8 cellular contexts compared by ENCODE assay signal in the genomic region with DNA sequence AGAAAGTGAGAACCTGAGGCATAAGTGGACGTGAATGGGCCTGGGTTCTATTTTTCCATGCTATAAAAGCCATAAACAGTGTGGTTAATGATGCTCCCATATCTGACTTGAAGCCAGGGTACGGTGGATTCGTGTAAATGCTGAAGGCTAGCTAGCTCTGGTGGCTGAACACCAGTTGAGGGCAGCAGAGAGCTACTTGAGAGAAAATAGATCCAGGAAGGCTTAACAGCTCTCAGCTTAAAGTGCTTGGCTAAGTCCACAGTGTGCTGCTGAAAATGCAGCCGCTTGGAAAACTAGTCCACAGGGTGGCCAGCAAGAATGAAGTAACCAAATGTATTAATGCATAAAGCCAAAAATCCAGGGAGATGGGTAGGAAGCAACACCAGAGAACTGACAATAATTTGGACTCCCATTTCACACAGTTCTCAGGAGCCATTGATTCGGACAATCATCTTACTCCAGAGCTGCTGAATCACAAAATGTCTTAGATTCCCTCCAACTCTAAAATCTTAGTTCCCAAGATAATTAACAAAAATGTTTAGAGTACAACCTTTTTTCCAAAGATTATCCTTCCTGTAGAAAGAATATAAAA. TPM values are rescaled to one million over a fixed set of nuclear protein-coding genes. Genes with fewer than 3 reads are reported as not detected.
A peak's percentile ranks its signal among the peaks of the same experiment; 100 is the strongest.
DNase-seq lines count a peak whose midpoint lies in the region; ATAC-seq and TF ChIP-seq lines count a peak whose summit lies in the region.

No MANE protein-coding gene starts in this region.

- no peak overlapping the region for H4K91ac ChIP-seq in IMR-90 (ENCODE audit: insufficient read depth, low read depth, low read length)

- no peak overlapping the region for H2BK20ac ChIP-seq in IMR-90 (ENCODE audit: low read depth, low read length)

- H3K4me3 Mint-ChIP-seq in T-helper 17 cell: no peak overlapping the region

- H3K23ac ChIP-seq in IMR-90 (ENCODE audit: low read depth, low read length): no peak overlapping the region

- no peak overlapping the region for H4K8ac ChIP-seq in IMR-90 (ENCODE audit: low read depth in 2 of 2, low read length in 2 of 2)

- H2BK120ac ChIP-seq in IMR-90 (ENCODE audit: low read depth, low read length): no peak overlapping the region

- TF ChIP-seq CTCF in IMR-90 (conservative IDR thresholded peaks at IDR 0.05; ENCODE audit: low read depth, low read length) (peak; percentile 63), Peyer's patch (IDR thresholded peaks at IDR 0.05) (peak in 4 of 6 experiments; percentile 12 to 44 (median 40)), esophagus muscularis mucosa (IDR thresholded peaks at IDR 0.05) (peak; percentile 39 to 59 (median 45)), retinal pigment epithelial cell (conservative IDR thresholded peaks at IDR 0.05; ENCODE audit: low read depth, low read length) (peak; percentile 87)

- in situ Hi-C loops in IMR-90 (cut with MboI; ENCODE audit: low sequenced_read_pairs): loop anchor here (10.0 to 25.0 kb wide), 2 partner anchors 1261 to 1463 kb away; no protein-coding TSS in a partner anchor

- no peak overlapping the region for H2BK5ac ChIP-seq in IMR-90 (ENCODE audit: low read depth, low read length, poor library complexity, severe bottlenecking)

- no peaks in the 10 kb centered on the region for H4K20me1 ChIP-seq in IMR-90 (ENCODE audit: insufficient read depth, low read length)

- 23% methylated on average over 4 of the region's 5 CpGs; no CpG with 5 or more reads in 1 of the 2 experiments for WGBS in IMR-90 (ENCODE audit: extremely low coverage in 2 of 2, insufficient read length in 1 of 2), 2 experiments
- WGBS in esophagus muscularis mucosa: 35% methylated on average over 5 of the region's 5 CpGs

- no peaks in the 10 kb centered on the region for H3K4me1 ChIP-seq in IMR-90 (ENCODE audit: control insufficient read depth, insufficient read depth, low read length)
- H3K4me1 ChIP-seq in Peyer's patch: no peaks in the 10 kb centered on the region
- peaks cover 0 to 11% (median 5%) of the 10 kb centered on the region in 4 donors for H3K4me1 ChIP-seq in esophagus muscularis mucosa

- no peak overlapping the region for H2AFZ ChIP-seq in IMR-90 (replicated peaks; ENCODE audit: low read length, poor library complexity)

- intact Hi-C loops in IMR-90 (cut with micrococcal nuclease): loop anchor here (5.0 to 10.0 kb wide), 2 partner anchors 266 to 1173 kb away; a partner anchor contains a TSS
- intact Hi-C loops in esophagus muscularis mucosa (cut with DNase I): loop anchor here (5.0 to 10.0 kb wide), 2 partner anchors 473 to 786 kb away; no protein-coding TSS in a partner anchor

- H3K27me3 ChIP-seq in IMR-90 (ENCODE audit: control insufficient read depth, insufficient read depth, low read length) (peaks cover 21% of the 10 kb centered on the region), Peyer's patch (peaks cover 0 to 6% of the 10 kb centered on the region in 2 donors), esophagus muscularis mucosa (peaks cover 0 to 45% (median 0%) of the 10 kb centered on the region in 4 donors)

- peak; percentile 74 for ATAC-seq in GM19452 (IDR thresholded peaks at IDR 0.05; ENCODE audit: unreplicated experiment)
- ATAC-seq in IMR-90 (ENCODE audit: low read depth): peak; percentile 85
- no peak for ATAC-seq in T-helper 17 cell

- H3K4me3 ChIP-seq in IMR-90 (ENCODE audit: insufficient read depth, low read depth, low read length): no peak overlapping the region
- H3K4me3 ChIP-seq in Peyer's patch: no peak overlapping the region
- H3K4me3 ChIP-seq in esophagus muscularis mucosa: no peak overlapping the region
- no peak overlapping the region for H3K4me3 ChIP-seq in retinal pigment epithelial cell (ENCODE audit: low read length)

- BruUV-seq in IMR-90 (replicated peaks; lab: Mats Ljungman, UMichigan): no TSS peak

- H3K14ac ChIP-seq in IMR-90 (replicated peaks; ENCODE audit: low read depth, low read length): no peak overlapping the region

- H2AK9ac ChIP-seq in IMR-90 (replicated peaks; ENCODE audit: low read depth, low read length, poor library complexity): no peak overlapping the region

- no peak overlapping the region for H3K18ac ChIP-seq in IMR-90 (ENCODE audit: low read depth, low read length)

- peaks cover 21% of the 10 kb centered on the region for H3K27me3 Mint-ChIP-seq in T-helper 17 cell

- dilution Hi-C loops in IMR-90 (cut with HindIII; ENCODE audit: low sequenced_read_pairs, unreplicated experiment): loop anchor here (10.0 kb wide), 1 partner anchor 783 kb away; no protein-coding TSS in a partner anchor

- H3K9me3 ChIP-seq in IMR-90 (ENCODE audit: control insufficient read depth, insufficient read depth, low read length) (no peaks in the 10 kb centered on the region), Peyer's patch (no peaks in the 10 kb centered on the region), esophagus muscularis mucosa (peaks cover 0 to 7% (median 3%) of the 10 kb centered on the region in 4 donors), T-helper 17 cell (ENCODE audit: control insufficient read depth, low read length, poor library complexity, severe bottlenecking) (no peaks in the 10 kb centered on the region)

- no peak overlapping the region for H3K56ac ChIP-seq in IMR-90 (ENCODE audit: extremely low read depth, insufficient read depth, low read length)

- no peak for TF ChIP-seq EP300 in esophagus muscularis mucosa (IDR thresholded peaks at IDR 0.05)

- no peaks in the 10 kb centered on the region for H3K9me1 ChIP-seq in IMR-90 (ENCODE audit: insufficient read depth, low read length)

- H3K27ac ChIP-seq in IMR-90 (ENCODE audit: insufficient read depth, low read length) (no peak overlapping the region), Peyer's patch (no peak overlapping the region), esophagus muscularis mucosa (replicated peaks in 1 of 4) (no peak overlapping the region)

- H3K27ac Mint-ChIP-seq in T-helper 17 cell: no peak overlapping the region

- H3K4me2 ChIP-seq in IMR-90 (ENCODE audit: low read depth, low read length): no peak overlapping the region

- no peak overlapping the region for H4K5ac ChIP-seq in IMR-90 (ENCODE audit: low read depth, low read length)

- DNase-seq in DMS79 treated with DMSO at 0.1 percent for 48 hours (lab: John Stamatoyannopoulos, UW) (peak; percentile 65), IMR-90 (peak; percentile 49), Peyer's patch (no peak), esophagus muscularis mucosa (ENCODE audit: extremely low spot score) (no peak), retinal pigment epithelial cell (ENCODE audit: low read depth) (peak; percentile 23), T-helper 17 cell (no peak), T-helper 9 cell (no peak)

- peaks cover 3% of the 10 kb centered on the region for H3K36me3 Mint-ChIP-seq in T-helper 17 cell (ENCODE audit: low read depth)

- TF ChIP-seq POLR2A in IMR-90 (IDR thresholded peaks at IDR 0.05; ENCODE audit: low read depth, low read length) (no peak), Peyer's patch (IDR thresholded peaks at IDR 0.05) (no peak), esophagus muscularis mucosa (IDR thresholded peaks at IDR 0.05; ENCODE audit: low read depth) (no peak)

- POLR2A ChIA-PET in IMR-90 (lab: Charles Lee; ENCODE audit: unreplicated experiment): no interaction called here

- H3K9ac ChIP-seq in IMR-90 (ENCODE audit: low read depth, low read length): no peak overlapping the region

- no peaks in the 10 kb centered on the region for H3K4me1 Mint-ChIP-seq in T-helper 17 cell

- no peak overlapping the region for H2BK15ac ChIP-seq in IMR-90 (ENCODE audit: low read depth, low read length)

- CTCF ChIA-PET in IMR-90 (lab: Yijun Ruan, JAX): interaction anchor here (0.8 to 1.3 kb wide), 3 partner anchors 10 to 1519 kb away, joined by 3 to 6 read pairs (median 3); no protein-coding TSS in a partner anchor

- H2AK5ac ChIP-seq in IMR-90 (ENCODE audit: low read depth, low read length): no peak overlapping the region

- H3K36me3 ChIP-seq in IMR-90 (ENCODE audit: control insufficient read depth, insufficient read depth, low read length) (no peaks in the 10 kb centered on the region), Peyer's patch (no peaks in the 10 kb centered on the region), esophagus muscularis mucosa (no peaks in the 10 kb centered on the region)

- H3K79me1 ChIP-seq in IMR-90 (ENCODE audit: low read depth in 1 of 2, low read length in 2 of 2): no peaks in the 10 kb centered on the region

- peak; percentile 61 for TF ChIP-seq RAD21 in IMR-90 (IDR thresholded peaks at IDR 0.05; ENCODE audit: low read length)

- no peak overlapping the region for H3K4ac ChIP-seq in IMR-90 (ENCODE audit: low read depth, low read length)

TF ChIP-seq in IMR-90, 13 proteins besides CTCF, POLR2A, EP300 and RAD21:
- peak; percentile 41 for TF ChIP-seq SMC3 (IDR thresholded peaks at IDR 0.05; ENCODE audit: low read depth, low read length)
- no peak for TF ChIP-seq FOS (IDR thresholded peaks at IDR 0.05; ENCODE audit: low read depth, low read length)

RNA-seq across cellular contexts. Expression of a gene that starts 15.0 kb away (rescaled TPM):
- total RNA-seq in IMR-90 (2012; rRNA removed) (not detected in 2 replicates), Peyer's patch (not detected), esophagus muscularis mucosa (1 to 10 TPM in 1 of 4 donors, under 1 TPM in 3; 0.65 to 1.2 (median 0.75) TPM), T-helper 17 cell (not detected)
- polyA plus RNA-seq in IMR-90 (2012; rRNA removed): not detected in 2 replicates
- polyA plus RNA-seq in IMR-90 (2012; cell fraction: cytosol; rRNA removed): 0.01 TPM in 1 of 2 replicates, not detected in the other
- polyA plus RNA-seq in IMR-90 (2012; cell fraction: nucleus; rRNA removed; ENCODE audit: low replicate concordance): not detected in 2 replicates

Comparison
In these comparisons a context has a peak if more than half of its experiments do, and no peak if none do; other contexts are left out.
1. DNase-seq: peak in DMS79 treated with DMSO at 0.1 percent for 48 hours (single experiment), IMR-90 (single experiment) and retinal pigment epithelial cell (single experiment); none in Peyer's patch (0 of 3), esophagus muscularis mucosa (single experiment), T-helper 17 cell (0 of 3) and T-helper 9 cell (single experiment).
2. Peak in every context shown above with its lines, with median percentiles within 50 percentile points of each other: CTCF ChIP-seq.